ENCODE assay signal across 11 cellular contexts in genomic region chr10:133241501-133242205, GRCh38. TPM values are rescaled to one million over a fixed set of nuclear protein-coding genes. Genes with fewer than 3 reads are reported as not detected.
A peak's percentile ranks its signal among the peaks of the same experiment; 100 is the strongest.
DNase-seq lines count a peak whose midpoint lies in the region; ATAC-seq and TF ChIP-seq lines count a peak whose summit lies in the region.
"Had no signal": no experiment of that assay in that cellular context is flagged by ENCODE, and none has a peak within 500 bp of the region (broad histone marks: within the 10 kb centered on the region; RNA-seq: fewer than 3 reads in every experiment).

No MANE protein-coding gene starts in this region.

- peaks cover 28% of the 10 kb centered on the region for H3K27me3 Mint-ChIP-seq in H9 (ENCODE audit: low read depth)
- H3K27me3 Mint-ChIP-seq in activated naive CD4-positive, alpha-beta T cell treated with anti-CD3 and anti-CD28 coated beads, Interleukin-2, amount 50 U/mL, for 24 hours = peaks cover 23% of the 10 kb centered on the region

- TF ChIP-seq EP300 in stomach (IDR thresholded peaks at IDR 0.05) = no peak

- no peak overlapping the region for H4K91ac ChIP-seq in H9 (ENCODE audit: insufficient read length, low read depth, low read length)

- H2BK12ac ChIP-seq in H9 (ENCODE audit: insufficient read length, low read depth, low read length) = no peak overlapping the region

- H3T11ph ChIP-seq in H9 (ENCODE audit: low read length) = no peak overlapping the region

- no peaks in the 10 kb centered on the region; a peak in 1 of 5 replicates for H3K9me3 Mint-ChIP-seq in H9
- H3K9me3 Mint-ChIP-seq in activated naive CD4-positive, alpha-beta T cell treated with anti-CD3 and anti-CD28 coated beads, Interleukin-2, amount 50 U/mL, for 24 hours = no peaks in the 10 kb centered on the region

- WGBS in H9 (ENCODE audit: extremely low coverage, insufficient read length, low lambda C conversion rate) = no CpG with 5 or more reads among the region's 25 CpGs
- WGBS in stomach, 5 donors = 44 to 70% (median 55%) methylated on average over 21 to 25 of the region's 25 CpGs

- H3K27me3 ChIP-seq in H9 (ENCODE audit: insufficient read depth, low read length) (peaks cover 8% of the 10 kb centered on the region; the same call in 1 of the 2 replicates), stomach (peaks cover 28 to 100% (median 75%) of the 10 kb centered on the region in 3 donors)

- no peaks in the 10 kb centered on the region for H3K36me3 ChIP-seq in stomach

- no peaks in the 10 kb centered on the region for H3K4me1 ChIP-seq in H9 (ENCODE audit: insufficient read depth, low read length)
- H3K4me1 ChIP-seq in stomach = peaks cover 5 to 37% (median 22%) of the 10 kb centered on the region in 4 donors

- no peaks in the 10 kb centered on the region for H3K79me1 ChIP-seq in H9 (ENCODE audit: insufficient read depth, low read depth, low read length, poor library complexity, severe bottlenecking)

- H2AFZ ChIP-seq in H9 (ENCODE audit: low read length) = no peak overlapping the region

- H3K79me2 ChIP-seq in H9 (ENCODE audit: insufficient read depth, low read length) = no peaks in the 10 kb centered on the region

- no peak overlapping the region for H2AK5ac ChIP-seq in H9 (ENCODE audit: insufficient read length, low read length)

- H3K4ac ChIP-seq in H9 (ENCODE audit: low read depth, low read length) = no peak overlapping the region

- ATAC-seq in left lobe of liver (no peak), HG03342 (IDR thresholded peaks at IDR 0.05; ENCODE audit: unreplicated experiment) (no peak)

- no peak overlapping the region for H3K27ac ChIP-seq in H9 (ENCODE audit: insufficient read length, low read depth, low read length)
- H3K27ac ChIP-seq in stomach = no peak overlapping the region
- H3K27ac ChIP-seq: SK-N-MC had no signal

- H3K18ac ChIP-seq in H9 (ENCODE audit: insufficient read length, low read depth, low read length) = no peak overlapping the region

- H2BK120ac ChIP-seq in H9 (ENCODE audit: low read depth, low read length, poor library complexity, severe bottlenecking) = no peak overlapping the region

- H3K23me2 ChIP-seq in H9 (ENCODE audit: insufficient read length, low read depth, low read length, poor library complexity, severe bottlenecking) = peaks cover 11% of the 10 kb centered on the region

- H3K9me3 ChIP-seq in H9 (ENCODE audit: control insufficient read depth, low read depth, low read length) (no peaks in the 10 kb centered on the region), stomach (no peaks in the 10 kb centered on the region)

- no peak overlapping the region for H2BK20ac ChIP-seq in H9 (ENCODE audit: low read depth, low read length, poor library complexity, severe bottlenecking)

- intact Hi-C loops in stomach (cut with DNase I; ENCODE audit: low total_unique reads) = no loop called here

- H3K23ac ChIP-seq in H9 (ENCODE audit: insufficient read length, low read depth, low read length) = no peak overlapping the region

- H4K5ac ChIP-seq in H9 (ENCODE audit: insufficient read length, low read depth, low read length) = no peak overlapping the region

- no peaks in the 10 kb centered on the region for H4K20me1 ChIP-seq in H9 (ENCODE audit: control insufficient read depth, insufficient read depth, insufficient read length)

- H3K4me3 Mint-ChIP-seq in H9 = no peak overlapping the region
- H3K4me3 Mint-ChIP-seq in activated naive CD4-positive, alpha-beta T cell treated with anti-CD3 and anti-CD28 coated beads, Interleukin-2, amount 50 U/mL, for 24 hours = peak overlapping the region; percentile 78

- peak overlapping the region; percentile 23; the same call in 1 of the 2 replicates for H3K14ac ChIP-seq in H9 (ENCODE audit: insufficient read depth, low read length)

- peak; percentile 24 for DNase-seq in activated naive CD4-positive, alpha-beta T cell treated with Interleukin-2 at 50 U/mL for 16 hours
- DNase-seq in activated naive CD4-positive, alpha-beta T cell treated with anti-CD3 and anti-CD28 coated beads, Interleukin-2, amount 50 U/mL, for 16 hours = no peak
- DNase-seq in H9 (no peak), stomach (no peak), left lobe of liver (ENCODE audit: low spot score) (no peak), NCI-H1105 treated with DMSO at 0.1 percent for 48 hours (lab: John Stamatoyannopoulos, UW) (no peak)
- DNase-seq: effector CD8-positive, alpha-beta T cell; NCI-H2081 treated with DMSO at 0.1 percent for 48 hours had no signal

- no peak overlapping the region for H3K27ac Mint-ChIP-seq in H9
- H3K27ac Mint-ChIP-seq in activated naive CD4-positive, alpha-beta T cell treated with anti-CD3 and anti-CD28 coated beads, Interleukin-2, amount 50 U/mL, for 24 hours = no peak overlapping the region

- peaks cover 0 to 20% (median 0%) of the 10 kb centered on the region in 3 experiments; a peak in 3 of 7 replicates for H3K36me3 Mint-ChIP-seq in H9 (ENCODE audit: insufficient read depth in 1 of 3, low read depth in 3 of 3)
- H3K36me3 Mint-ChIP-seq in activated naive CD4-positive, alpha-beta T cell treated with anti-CD3 and anti-CD28 coated beads, Interleukin-2, amount 50 U/mL, for 24 hours = no peaks in the 10 kb centered on the region

- H2BK5ac ChIP-seq in H9 (ENCODE audit: insufficient read length, low read length) = no peak overlapping the region

- no peak overlapping the region for H3K56ac ChIP-seq in H9 (ENCODE audit: insufficient read length, low read depth, low read length)

- H3K4me3 ChIP-seq in stomach = peak overlapping the region in 3 of 4 donors; percentile 7 to 43 (median 23)
- H3K4me3 ChIP-seq: SK-N-MC had no signal

- no peak overlapping the region for H4K8ac ChIP-seq in H9 (replicated peaks; ENCODE audit: insufficient read length, low read depth, low read length)

- no peak for TF ChIP-seq POLR2A in stomach (IDR thresholded peaks at IDR 0.05)

- no peak overlapping the region for H2BK15ac ChIP-seq in H9 (ENCODE audit: low read depth, low read length)

- H3K9ac ChIP-seq in H9 (ENCODE audit: extremely low read depth, insufficient read length, low read length) = no peak overlapping the region

- H3K4me2 ChIP-seq in H9 (ENCODE audit: insufficient read depth, insufficient read length, low read length) = no peak overlapping the region

- TF ChIP-seq CTCF in H9 (conservative IDR thresholded peaks at IDR 0.05) (no peak), stomach (IDR thresholded peaks at IDR 0.05) (no peak)

- peaks cover 20 to 34% of the 10 kb centered on the region in 2 experiments for H3K4me1 Mint-ChIP-seq in H9
- peaks cover 20% of the 10 kb centered on the region for H3K4me1 Mint-ChIP-seq in activated naive CD4-positive, alpha-beta T cell treated with anti-CD3 and anti-CD28 coated beads, Interleukin-2, amount 50 U/mL, for 24 hours

RNA-seq across cellular contexts. Expression of gene VENTX, which starts 4.0 kb away (rescaled TPM):
- total RNA-seq in H9 (2021) (10.9 and 11.1 TPM in 2 replicates), stomach (1 to 10 TPM in 1 of 5 donors, under 1 TPM in 2, not detected in 2; 0.45 to 3.2 (median 0.58) TPM), left lobe of liver (0.15 TPM)
- polyA plus RNA-seq in stomach = under 1 TPM; 0.15 to 0.75 (median 0.35) TPM

RNA-seq across cellular contexts. Expression of gene UTF1, which starts 11.6 kb away (rescaled TPM):
- total RNA-seq in H9 (2021) (31.5 and 38.6 TPM in 2 replicates), stomach (not detected), left lobe of liver (not detected)
- not detected for polyA plus RNA-seq in stomach

RNA-seq across cellular contexts. Expression of gene ADAM8, which starts 35.0 kb away (rescaled TPM):
- total RNA-seq in H9 (2021) (4.5 and 5.4 TPM in 2 replicates), stomach (10 to 100 TPM in 1 of 5 donors, 1 to 10 TPM in 3, not detected in 1; 3.3 to 50.8 (median 5.0) TPM), left lobe of liver (7.4 TPM)
- 1 to 10 TPM; 1.8 to 4.4 (median 3.6) TPM for polyA plus RNA-seq in stomach

Comparison
In these comparisons a context has a peak if more than half of its experiments do, and no peak if none do; other contexts are left out.
1. RNA of gene UTF1, which starts 11.6 kb away (total RNA-seq): 31.5 to 38.6 TPM in H9; not detected in left lobe of liver (single experiment) and not detected in stomach; every median in the first group is over 10 times any median in the second.